Comparison of ENCODE assay signal across 1 cellular context in genomic region chr1:10473145-10473765, GRCh38.
TF ChIP-seq lines count a peak whose summit lies in the region.

No MANE protein-coding gene starts in this region.

TF ChIP-seq in K562, 482 proteins besides CTCF, POLR2A, EP300 and RAD21 (continued from another document and continues in another):
- TF ChIP-seq AFF1 (IDR thresholded peaks at IDR 0.05; ENCODE audit: low read depth in 1 of 2, partially characterized antibody in 2 of 2) (no peak), ZNF639 (CRISPR knock-in tag; conservative IDR thresholded peaks at IDR 0.05 in 1 of 2, IDR thresholded peaks at IDR 0.05 in 1 of 2) (no peak), GTF2A2 (tag; IDR thresholded peaks at IDR 0.05) (0 out of 2 replicates have a peak, but pooled peaks have one; percentile 16), ZBTB12 (CRISPR knock-in tag; IDR thresholded peaks at IDR 0.05) (no peak), CBX8 (IDR thresholded peaks at IDR 0.05; ENCODE audit: borderline replicate concordance, extremely low read depth, low read depth, low read length, poor library complexity, severe bottlenecking) (no peak), HNRNPLL (IDR thresholded peaks at IDR 0.05; ENCODE audit: low read depth, low read length, poor library complexity, severe bottlenecking) (no peak), E2F3 (CRISPR knock-in tag; IDR thresholded peaks at IDR 0.05) (no peak), SAFB2 (IDR thresholded peaks at IDR 0.05; ENCODE audit: borderline replicate concordance, low read depth, low read length, severe bottlenecking) (no peak), PTTG1 (tag; IDR thresholded peaks at IDR 0.05; ENCODE audit: low read depth) (no peak), ZNF589 (CRISPR knock-in tag; IDR thresholded peaks at IDR 0.05; ENCODE audit: low read depth) (no peak; the same call in 1 of the 2 replicates), MAFG (tag; conservative IDR thresholded peaks at IDR 0.05) (no peak), POU5F1 (IDR thresholded peaks at IDR 0.05; ENCODE audit: borderline replicate concordance, low read depth, low read length, partially characterized antibody) (no peak), MLX (CRISPR knock-in tag; conservative IDR thresholded peaks at IDR 0.05) (no peak), DIDO1 (tag; IDR thresholded peaks at IDR 0.05; ENCODE audit: low read depth) (no peak), EHMT2 (IDR thresholded peaks at IDR 0.05) (no peak), POLR2G (IDR thresholded peaks at IDR 0.05; ENCODE audit: low read depth, low read length) (peak; percentile 56), ZNF695 (CRISPR knock-in tag; IDR thresholded peaks at IDR 0.05) (no peak), KDM5B (IDR thresholded peaks at IDR 0.05; ENCODE audit: insufficient replicate concordance, low read depth, low read length) (peak; percentile 36), ZNF197 (CRISPR knock-in tag; IDR thresholded peaks at IDR 0.05; ENCODE audit: low read depth) (no peak), CUX1 (CRISPR knock-in tag; IDR thresholded peaks at IDR 0.05) (no peak), MCM5 (IDR thresholded peaks at IDR 0.05; ENCODE audit: low read depth) (no peak), ZBTB8A (IDR thresholded peaks at IDR 0.05; ENCODE audit: partially characterized antibody) (no peak), CTCFL (IDR thresholded peaks at IDR 0.05; ENCODE audit: borderline replicate concordance, insufficient read depth, low read depth, low read length, poor library complexity, severe bottlenecking) (no peak), ZZZ3 (IDR thresholded peaks at IDR 0.05) (no peak), MYC (IDR thresholded peaks at IDR 0.05; ENCODE audit: low read depth, low read length) (no peak), MYC (CRISPR knock-in tag; IDR thresholded peaks at IDR 0.05; ENCODE audit: borderline replicate concordance, low read depth) (no peak), MNT (conservative IDR thresholded peaks at IDR 0.05) (no peak), FOS (IDR thresholded peaks at IDR 0.05; ENCODE audit: extremely low read depth, insufficient read length) (no peak), RBM34 (IDR thresholded peaks at IDR 0.05; ENCODE audit: borderline replicate concordance, insufficient read depth, low read length) (no peak), ZNF232 (CRISPR knock-in tag; IDR thresholded peaks at IDR 0.05) (no peak), ZNF217 (CRISPR knock-in tag; IDR thresholded peaks at IDR 0.05) (no peak), ZNF384 (IDR thresholded peaks at IDR 0.05; ENCODE audit: low read depth, low read length) (no peak), GTF2E2 (tag; IDR thresholded peaks at IDR 0.05) (0 out of 2 replicates have a peak, but pooled peaks have one; percentile 15), TCF7 (IDR thresholded peaks at IDR 0.05; ENCODE audit: borderline replicate concordance) (no peak), MCM2 (IDR thresholded peaks at IDR 0.05; ENCODE audit: low read depth) (no peak), MXI1 (IDR thresholded peaks at IDR 0.05; ENCODE audit: low read depth, low read length) (no peak), ZNF253 (CRISPR knock-in tag; conservative IDR thresholded peaks at IDR 0.05) (no peak), RB1 (IDR thresholded peaks at IDR 0.05; ENCODE audit: low read depth) (no peak; the same call in 1 of the 2 replicates), ZNF699 (CRISPR knock-in tag; IDR thresholded peaks at IDR 0.05; ENCODE audit: insufficient replicate concordance) (no peak), FOXK2 (conservative IDR thresholded peaks at IDR 0.05 in 1 of 2, IDR thresholded peaks at IDR 0.05 in 1 of 2; ENCODE audit: low read depth in 2 of 2) (no peak; a peak in 1 of 4 replicates), FOSL1 (tag; conservative IDR thresholded peaks at IDR 0.05) (no peak), TCF3 (CRISPR knock-in tag; IDR thresholded peaks at IDR 0.05) (no peak), CREM (IDR thresholded peaks at IDR 0.05; ENCODE audit: low read depth) (no peak), MTF1 (CRISPR knock-in tag; IDR thresholded peaks at IDR 0.05; ENCODE audit: borderline replicate concordance) (no peak), ARID3B (CRISPR knock-in tag; IDR thresholded peaks at IDR 0.05; ENCODE audit: borderline replicate concordance) (no peak), TRIM24 (IDR thresholded peaks at IDR 0.05) (peak in 1 of 2 experiments; percentile 20; a peak in 1 of 4 replicates), ZBTB17 (CRISPR knock-in tag; IDR thresholded peaks at IDR 0.05) (no peak; the same call in 1 of the 2 replicates), ZFP36 (IDR thresholded peaks at IDR 0.05; ENCODE audit: low read depth, low read length, partially characterized antibody) (no peak), IRF1 (CRISPR knock-in tag; IDR thresholded peaks at IDR 0.05; ENCODE audit: borderline replicate concordance) (no peak)
